ENCODE assay signal across 15 cellular contexts in the genomic region with DNA sequence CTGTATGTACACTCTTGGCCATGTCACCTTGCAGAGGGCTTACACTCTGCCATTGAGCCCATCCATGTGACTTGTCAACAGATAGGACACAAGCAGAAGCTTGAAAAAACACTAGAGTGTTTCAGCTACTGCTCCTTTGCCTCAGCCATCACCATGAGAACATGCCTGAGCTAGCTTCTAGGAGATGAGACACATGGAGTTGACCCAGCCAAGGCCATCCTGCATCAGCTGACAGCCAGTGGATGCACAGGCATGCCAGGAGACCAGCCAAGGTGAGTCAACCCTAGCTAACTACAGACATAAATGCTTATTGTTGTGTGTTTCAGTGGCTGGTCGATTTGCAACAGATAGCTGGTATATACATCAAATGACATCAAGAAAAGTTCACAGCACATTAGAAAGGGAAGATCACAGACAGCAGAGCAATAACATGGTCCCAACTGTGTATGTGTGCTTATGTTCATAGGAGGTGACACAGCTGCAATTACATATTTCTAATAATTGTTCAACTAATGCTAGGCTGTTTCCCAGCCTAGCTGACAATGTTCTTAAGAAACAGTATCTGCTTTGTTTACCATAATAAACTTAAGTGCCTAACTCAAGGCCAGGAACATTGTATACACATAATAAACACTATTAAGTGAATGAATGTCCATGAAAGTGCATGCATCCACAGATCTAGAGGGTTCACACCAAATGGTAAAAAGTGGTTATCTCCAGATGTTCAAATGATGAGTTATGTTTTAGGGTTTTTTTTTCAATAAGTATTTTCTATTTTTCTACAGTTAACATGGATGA.
"Had no signal": no experiment of that assay in that cellular context is flagged by ENCODE, and none has a peak within 500 bp of the region (broad histone marks: within the 10 kb centered on the region; RNA-seq: fewer than 3 reads in every experiment).

No MANE protein-coding gene starts in this region.

- DNase-seq: activated CD4-positive, alpha-beta memory T cell treated with anti-CD3 and anti-CD28 coated beads for 36 hours; activated gamma-delta T cell; activated naive CD8-positive, alpha-beta T cell treated with anti-CD3 and anti-CD28 coated beads for 36 hours; activated T-cell treated with anti-CD3 and anti-CD28 coated beads, Interleukin-2, amount 50 U/mL, for 4 hours; aorta; glutamatergic neuron; natural killer cell; posterior cingulate gyrus; T-helper 9 cell; tibial artery had no signal

- H3K9me3 Mint-ChIP-seq: activated CD4-positive, alpha-beta memory T cell treated with anti-CD3 and anti-CD28 coated beads for 36 hours; activated naive CD8-positive, alpha-beta T cell treated with anti-CD3 and anti-CD28 coated beads for 36 hours; activated T-cell treated with anti-CD3 and anti-CD28 coated beads, Interleukin-2, amount 50 U/mL, for 4 hours had no signal

- H3K36me3 Mint-ChIP-seq: activated CD4-positive, alpha-beta memory T cell treated with anti-CD3 and anti-CD28 coated beads for 36 hours; activated naive CD8-positive, alpha-beta T cell treated with anti-CD3 and anti-CD28 coated beads for 36 hours; memory B cell; natural killer cell; stimulated activated memory B cell treated with anti-CD40 and anti-IgM and Interleukin-4, amounts not matched to agents 10 μg/mL and 1 μg/mL and 100 μg/mL, for 72 hours had no signal

- H3K27ac ChIP-seq: cardiac muscle cell, right atrium auricular region, tibial artery, vagina had no signal

- H3K27ac Mint-ChIP-seq: activated CD4-positive, alpha-beta memory T cell treated with anti-CD3 and anti-CD28 coated beads for 36 hours; activated naive CD8-positive, alpha-beta T cell treated with anti-CD3 and anti-CD28 coated beads for 36 hours; memory B cell; natural killer cell; stimulated activated memory B cell treated with anti-CD40 and anti-IgM and Interleukin-4, amounts not matched to agents 10 μg/mL and 1 μg/mL and 100 μg/mL, for 72 hours had no signal

- H3K27me3 Mint-ChIP-seq: activated CD4-positive, alpha-beta memory T cell treated with anti-CD3 and anti-CD28 coated beads for 36 hours had no signal

- H3K4me1 ChIP-seq: tibial artery, vagina had no signal

- H3K9me3 ChIP-seq: right atrium auricular region, tibial artery, vagina had no signal

- H3K4me1 Mint-ChIP-seq: activated naive CD8-positive, alpha-beta T cell treated with anti-CD3 and anti-CD28 coated beads for 36 hours; memory B cell; natural killer cell; stimulated activated memory B cell treated with anti-CD40 and anti-IgM and Interleukin-4, amounts not matched to agents 10 μg/mL and 1 μg/mL and 100 μg/mL, for 72 hours had no signal

- H3K36me3 ChIP-seq: cardiac muscle cell, right atrium auricular region, tibial artery, vagina had no signal

- ATAC-seq: activated T-cell treated with anti-CD3 and anti-CD28 coated beads, Interleukin-2, amount 50 U/mL, for 4 hours; natural killer cell; stimulated activated memory B cell treated with anti-CD40 and anti-IgM and Interleukin-4, amounts not matched to agents 10 μg/mL and 1 μg/mL and 100 μg/mL, for 72 hours had no signal

- H3K4me3 Mint-ChIP-seq: activated CD4-positive, alpha-beta memory T cell treated with anti-CD3 and anti-CD28 coated beads for 36 hours; activated naive CD8-positive, alpha-beta T cell treated with anti-CD3 and anti-CD28 coated beads for 36 hours; activated T-cell treated with anti-CD3 and anti-CD28 coated beads, Interleukin-2, amount 50 U/mL, for 4 hours; memory B cell; natural killer cell; stimulated activated memory B cell treated with anti-CD40 and anti-IgM and Interleukin-4, amounts not matched to agents 10 μg/mL and 1 μg/mL and 100 μg/mL, for 72 hours had no signal

- H3K27me3 ChIP-seq: right atrium auricular region, tibial artery, vagina had no signal

- H3K4me3 ChIP-seq: cardiac muscle cell, right atrium auricular region, tibial artery, vagina had no signal
